ENCODE assay signal across 31 cellular contexts in the genomic region with DNA sequence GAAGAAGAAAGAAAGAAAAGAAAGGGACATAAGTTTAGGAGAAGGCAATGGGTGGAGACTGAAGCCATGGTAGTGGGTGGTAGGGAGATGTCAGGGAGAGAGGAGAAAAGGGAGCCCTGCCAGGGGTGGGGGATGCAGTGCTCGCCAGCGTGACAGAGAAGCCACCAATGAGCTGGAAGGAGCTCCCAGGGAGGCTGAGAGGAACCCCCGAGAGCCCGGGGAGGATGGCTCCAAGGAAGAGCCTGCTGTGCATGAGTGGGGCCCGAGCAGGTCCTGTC.
"Had no signal": no experiment of that assay in that cellular context is flagged by ENCODE, and none has a peak within 500 bp of the region (broad histone marks: within the 10 kb centered on the region; RNA-seq: fewer than 3 reads in every experiment).

No MANE protein-coding gene starts in this region.

- H3K4me1 ChIP-seq: SJCRH30 had no signal

- H3K27ac Mint-ChIP-seq: activated CD4-positive, alpha-beta memory T cell treated with anti-CD3 and anti-CD28 coated beads, Interleukin-2, amount 10 ng/mL, durations not matched to agents 7 days and 5 days; activated CD8-positive, alpha-beta memory T cell treated with anti-CD3 and anti-CD28 coated beads, Interleukin-2, amount 10 ng/mL, durations not matched to agents 7 days and 5 days; activated naive CD4-positive, alpha-beta T cell treated with anti-CD3 and anti-CD28 coated beads, Interleukin-2, amount 50 U/mL, for 24 hours; activated T-cell treated with anti-CD3 and anti-CD28 coated beads, Interleukin-2, amount 50 U/mL, for 72 hours; activated T-helper 2 cell treated with anti-CD3 and anti-CD28 coated beads, Interferon-gamma antibody, Interleukin-2, Interleukin-4, amounts not matched to agents 10 μg/mL and 5 μg/mL and 100 μg/mL, durations not matched to agents 14 hours and 24 hours and 36 hours had no signal

- H3K36me3 Mint-ChIP-seq: activated CD8-positive, alpha-beta memory T cell treated with anti-CD3 and anti-CD28 coated beads, Interleukin-2, amount 10 ng/mL, durations not matched to agents 7 days and 5 days; activated naive CD4-positive, alpha-beta T cell treated with anti-CD3 and anti-CD28 coated beads, Interleukin-2, amount 50 U/mL, for 24 hours; brain had no signal

- H3K4me3 ChIP-seq: adrenal gland, MG63, SJCRH30, SK-N-MC had no signal

- H3K27me3 ChIP-seq: adrenal gland, MG63 had no signal

- H3K36me3 ChIP-seq: adrenal gland, MG63, SJCRH30, WERI-Rb-1 had no signal

- ATAC-seq: activated CD8-positive, alpha-beta memory T cell treated with anti-CD3 and anti-CD28 coated beads, Interleukin-2, amount 10 ng/mL, durations not matched to agents 7 days and 5 days; activated T-cell treated with anti-CD3 and anti-CD28 coated beads, Interleukin-2, amount 50 U/mL, for 72 hours; Panc1 had no signal

- H3K27me3 Mint-ChIP-seq: activated CD8-positive, alpha-beta memory T cell treated with anti-CD3 and anti-CD28 coated beads, Interleukin-2, amount 10 ng/mL, durations not matched to agents 7 days and 5 days; activated naive CD4-positive, alpha-beta T cell treated with anti-CD3 and anti-CD28 coated beads, Interleukin-2, amount 50 U/mL, for 24 hours had no signal

- H3K27ac ChIP-seq: SJCRH30, SK-N-MC, WERI-Rb-1 had no signal

- H3K4me1 Mint-ChIP-seq: activated CD4-positive, alpha-beta memory T cell treated with anti-CD3 and anti-CD28 coated beads, Interleukin-2, amount 10 ng/mL, durations not matched to agents 7 days and 5 days; activated CD8-positive, alpha-beta memory T cell treated with anti-CD3 and anti-CD28 coated beads, Interleukin-2, amount 10 ng/mL, durations not matched to agents 7 days and 5 days; activated naive CD4-positive, alpha-beta T cell treated with anti-CD3 and anti-CD28 coated beads, Interleukin-2, amount 50 U/mL, for 24 hours; brain had no signal

- H3K9me3 ChIP-seq: adrenal gland, MG63, SJCRH30 had no signal

- H3K9me3 Mint-ChIP-seq: activated CD4-positive, alpha-beta memory T cell treated with anti-CD3 and anti-CD28 coated beads, Interleukin-2, amount 10 ng/mL, durations not matched to agents 7 days and 5 days; activated naive CD4-positive, alpha-beta T cell treated with anti-CD3 and anti-CD28 coated beads, Interleukin-2, amount 50 U/mL, for 24 hours; activated T-cell treated with anti-CD3 and anti-CD28 coated beads, Interleukin-2, amount 50 U/mL, for 72 hours; activated T-helper 2 cell treated with anti-CD3 and anti-CD28 coated beads, Interferon-gamma antibody, Interleukin-2, Interleukin-4, amounts not matched to agents 10 μg/mL and 5 μg/mL and 100 μg/mL, durations not matched to agents 14 hours and 24 hours and 36 hours had no signal

- H3K4me3 Mint-ChIP-seq: activated CD4-positive, alpha-beta memory T cell treated with anti-CD3 and anti-CD28 coated beads, Interleukin-2, amount 10 ng/mL, durations not matched to agents 7 days and 5 days; activated CD8-positive, alpha-beta memory T cell treated with anti-CD3 and anti-CD28 coated beads, Interleukin-2, amount 10 ng/mL, durations not matched to agents 7 days and 5 days; activated naive CD4-positive, alpha-beta T cell treated with anti-CD3 and anti-CD28 coated beads, Interleukin-2, amount 50 U/mL, for 24 hours; activated T-cell treated with anti-CD3 and anti-CD28 coated beads, Interleukin-2, amount 50 U/mL, for 72 hours; brain had no signal

- DNase-seq: activated CD4-positive, alpha-beta memory T cell treated with anti-CD3 and anti-CD28 coated beads, Interleukin-2, amount 10 ng/mL, durations not matched to agents 7 days and 5 days; activated CD4-positive, alpha-beta T cell treated with anti-CD3 and anti-CD28 coated beads for 1 hour; activated CD4-positive, alpha-beta T cell treated with anti-CD3 and anti-CD28 coated beads for 48 hours; activated CD4-positive, CD25-positive, alpha-beta regulatory T cell; activated CD8-positive, alpha-beta memory T cell treated with anti-CD3 and anti-CD28 coated beads for 24 hours; activated CD8-positive, alpha-beta memory T cell treated with anti-CD3 and anti-CD28 coated beads, Interleukin-2, amount 10 ng/mL, durations not matched to agents 7 days and 5 days; activated CD8-positive, alpha-beta memory T cell treated with anti-CD3 and anti-CD28 coated beads, Interleukin-2, amount 50 U/mL, for 48 hours; activated gamma-delta T cell; activated naive CD4-positive, alpha-beta T cell treated with Interleukin-2 at 50 U/mL for 16 hours; activated T-cell treated with anti-CD3 and anti-CD28 coated beads, Interleukin-2, amount 50 U/mL, for 72 hours; central memory CD4-positive, alpha-beta T cell; Karpas-422; MG63; NCI-H1048; NCI-H1105 treated with DMSO at 0.1 percent for 48 hours; NCI-H1436; NCI-H1694; NCI-H1930; NCI-H2081 treated with DMSO at 0.1 percent for 48 hours; NCI-H524 treated with DMSO at 0.1 percent for 48 hours; OCI-M1; SHP77; SJCRH30; T1000; WERI-Rb-1 had no signal
